ENCODE assay signal across 1 cellular context in the genomic region with DNA sequence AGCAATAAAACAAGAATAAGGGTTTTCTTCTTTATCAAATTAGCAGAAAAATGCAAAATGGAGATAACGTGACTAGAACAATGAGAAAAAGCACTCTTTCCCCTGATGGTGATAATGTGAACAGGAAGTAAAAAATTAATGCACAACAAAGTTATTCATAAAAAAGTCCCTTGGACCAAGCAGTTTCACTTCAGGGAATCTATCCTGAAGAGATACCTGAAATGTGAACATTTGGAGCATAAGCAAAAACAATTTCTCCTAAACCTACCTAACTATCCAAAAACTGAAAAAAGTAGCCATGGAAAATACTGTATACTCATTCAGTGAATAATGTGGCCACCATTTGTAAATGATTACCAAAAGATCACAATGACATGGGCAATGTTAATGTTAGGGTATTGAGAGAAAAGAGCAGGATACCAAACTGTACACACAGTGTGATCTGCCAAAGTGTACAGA.
TF ChIP-seq lines count a peak whose summit lies in the region.

No MANE protein-coding gene starts in this region.

TF ChIP-seq in GM12878, 131 proteins besides CTCF, POLR2A, EP300 and RAD21:
- TF ChIP-seq BMI1 (IDR thresholded peaks at IDR 0.05; ENCODE audit: borderline replicate concordance) (peak; percentile 55; the same call in 1 of the 2 replicates), ATF7 (IDR thresholded peaks at IDR 0.05; ENCODE audit: low read depth) (peak; percentile 72; the same call in 1 of the 2 replicates), RELB (IDR thresholded peaks at IDR 0.05; ENCODE audit: low read depth) (peak; percentile 56; the same call in 1 of the 2 replicates), NFXL1 (IDR thresholded peaks at IDR 0.05; ENCODE audit: borderline replicate concordance) (no peak), NBN (IDR thresholded peaks at IDR 0.05) (peak; percentile 70), MTA2 (IDR thresholded peaks at IDR 0.05; ENCODE audit: low read depth) (peak; percentile 70), ZNF207 (IDR thresholded peaks at IDR 0.05; ENCODE audit: borderline replicate concordance) (no peak), ZNF274 (IDR thresholded peaks at IDR 0.05; ENCODE audit: insufficient read depth, insufficient read length) (no peak), IKZF2 (IDR thresholded peaks at IDR 0.05) (peak; percentile 82 to 84; a peak in 3 of 4 replicates), BHLHE40 (IDR thresholded peaks at IDR 0.05; ENCODE audit: borderline replicate concordance in 1 of 2, low read depth in 2 of 2, low read length in 1 of 2) (peak; percentile 52 to 62; a peak in 3 of 4 replicates), RUNX3 (IDR thresholded peaks at IDR 0.05; ENCODE audit: low read length) (peak; percentile 10; the same call in 1 of the 2 replicates), ZNF384 (IDR thresholded peaks at IDR 0.05; ENCODE audit: borderline replicate concordance, low read depth, low read length) (peak; percentile 23; the same call in 1 of the 2 replicates), JUNB (IDR thresholded peaks at IDR 0.05) (peak; percentile 35; the same call in 1 of the 2 replicates), ZNF217 (IDR thresholded peaks at IDR 0.05) (peak; percentile 56; the same call in 1 of the 2 replicates), IKZF1 (conservative IDR thresholded peaks at IDR 0.05) (peak; percentile 80), NFIC (IDR thresholded peaks at IDR 0.05; ENCODE audit: low read depth, low read length) (peak; percentile 25; the same call in 1 of the 2 replicates), DPF2 (IDR thresholded peaks at IDR 0.05) (peak; percentile 92), EGR1 (IDR thresholded peaks at IDR 0.05; ENCODE audit: borderline replicate concordance in 1 of 2, low read depth in 2 of 2, low read length in 2 of 2) (no peak), MYB (IDR thresholded peaks at IDR 0.05; ENCODE audit: borderline replicate concordance, low read depth, low read length) (no peak)
- TF ChIP-seq, protein P1, sequence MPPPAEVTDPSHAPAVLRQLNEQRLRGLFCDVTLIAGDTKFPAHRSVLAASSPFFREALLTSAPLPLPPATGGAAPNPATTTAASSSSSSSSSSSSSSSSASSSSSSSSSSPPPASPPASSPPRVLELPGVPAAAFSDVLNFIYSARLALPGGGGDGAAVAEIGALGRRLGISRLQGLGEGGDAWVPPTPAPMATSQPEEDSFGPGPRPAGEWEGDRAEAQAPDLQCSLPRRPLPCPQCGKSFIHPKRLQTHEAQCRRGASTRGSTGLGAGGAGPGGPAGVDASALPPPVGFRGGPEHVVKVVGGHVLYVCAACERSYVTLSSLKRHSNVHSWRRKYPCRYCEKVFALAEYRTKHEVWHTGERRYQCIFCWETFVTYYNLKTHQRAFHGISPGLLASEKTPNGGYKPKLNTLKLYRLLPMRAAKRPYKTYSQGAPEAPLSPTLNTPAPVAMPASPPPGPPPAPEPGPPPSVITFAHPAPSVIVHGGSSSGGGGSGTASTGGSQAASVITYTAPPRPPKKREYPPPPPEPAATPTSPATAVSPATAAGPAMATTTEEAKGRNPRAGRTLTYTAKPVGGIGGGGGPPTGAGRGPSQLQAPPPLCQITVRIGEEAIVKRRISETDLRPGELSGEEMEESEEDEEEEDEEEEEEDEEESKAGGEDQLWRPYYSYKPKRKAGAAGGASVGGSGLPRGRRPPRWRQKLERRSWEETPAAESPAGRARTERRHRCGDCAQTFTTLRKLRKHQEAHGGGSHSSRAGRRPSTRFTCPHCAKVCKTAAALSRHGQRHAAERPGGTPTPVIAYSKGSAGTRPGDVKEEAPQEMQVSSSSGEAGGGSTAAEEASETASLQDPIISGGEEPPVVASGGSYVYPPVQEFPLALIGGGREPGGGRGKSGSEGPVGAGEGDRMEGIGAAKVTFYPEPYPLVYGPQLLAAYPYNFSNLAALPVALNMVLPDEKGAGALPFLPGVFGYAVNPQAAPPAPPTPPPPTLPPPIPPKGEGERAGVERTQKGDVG (CRISPR knock-in tag; IDR thresholded peaks at IDR 0.05): no peak
- TF ChIP-seq, protein P2, sequence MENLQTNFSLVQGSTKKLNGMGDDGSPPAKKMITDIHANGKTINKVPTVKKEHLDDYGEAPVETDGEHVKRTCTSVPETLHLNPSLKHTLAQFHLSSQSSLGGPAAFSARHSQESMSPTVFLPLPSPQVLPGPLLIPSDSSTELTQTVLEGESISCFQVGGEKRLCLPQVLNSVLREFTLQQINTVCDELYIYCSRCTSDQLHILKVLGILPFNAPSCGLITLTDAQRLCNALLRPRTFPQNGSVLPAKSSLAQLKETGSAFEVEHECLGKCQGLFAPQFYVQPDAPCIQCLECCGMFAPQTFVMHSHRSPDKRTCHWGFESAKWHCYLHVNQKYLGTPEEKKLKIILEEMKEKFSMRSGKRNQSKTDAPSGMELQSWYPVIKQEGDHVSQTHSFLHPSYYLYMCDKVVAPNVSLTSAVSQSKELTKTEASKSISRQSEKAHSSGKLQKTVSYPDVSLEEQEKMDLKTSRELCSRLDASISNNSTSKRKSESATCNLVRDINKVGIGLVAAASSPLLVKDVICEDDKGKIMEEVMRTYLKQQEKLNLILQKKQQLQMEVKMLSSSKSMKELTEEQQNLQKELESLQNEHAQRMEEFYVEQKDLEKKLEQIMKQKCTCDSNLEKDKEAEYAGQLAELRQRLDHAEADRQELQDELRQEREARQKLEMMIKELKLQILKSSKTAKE (IDR thresholded peaks at IDR 0.05; ENCODE audit: low read depth, poor library complexity, severe bottlenecking): peak; percentile 25
- TF ChIP-seq, protein P3, sequence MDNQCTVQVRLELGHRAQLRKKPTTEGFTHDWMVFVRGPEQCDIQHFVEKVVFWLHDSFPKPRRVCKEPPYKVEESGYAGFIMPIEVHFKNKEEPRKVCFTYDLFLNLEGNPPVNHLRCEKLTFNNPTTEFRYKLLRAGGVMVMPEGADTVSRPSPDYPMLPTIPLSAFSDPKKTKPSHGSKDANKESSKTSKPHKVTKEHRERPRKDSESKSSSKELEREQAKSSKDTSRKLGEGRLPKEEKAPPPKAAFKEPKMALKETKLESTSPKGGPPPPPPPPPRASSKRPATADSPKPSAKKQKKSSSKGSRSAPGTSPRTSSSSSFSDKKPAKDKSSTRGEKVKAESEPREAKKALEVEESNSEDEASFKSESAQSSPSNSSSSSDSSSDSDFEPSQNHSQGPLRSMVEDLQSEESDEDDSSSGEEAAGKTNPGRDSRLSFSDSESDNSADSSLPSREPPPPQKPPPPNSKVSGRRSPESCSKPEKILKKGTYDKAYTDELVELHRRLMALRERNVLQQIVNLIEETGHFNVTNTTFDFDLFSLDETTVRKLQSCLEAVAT (IDR thresholded peaks at IDR 0.05): no peak
- TF ChIP-seq, protein P4, sequence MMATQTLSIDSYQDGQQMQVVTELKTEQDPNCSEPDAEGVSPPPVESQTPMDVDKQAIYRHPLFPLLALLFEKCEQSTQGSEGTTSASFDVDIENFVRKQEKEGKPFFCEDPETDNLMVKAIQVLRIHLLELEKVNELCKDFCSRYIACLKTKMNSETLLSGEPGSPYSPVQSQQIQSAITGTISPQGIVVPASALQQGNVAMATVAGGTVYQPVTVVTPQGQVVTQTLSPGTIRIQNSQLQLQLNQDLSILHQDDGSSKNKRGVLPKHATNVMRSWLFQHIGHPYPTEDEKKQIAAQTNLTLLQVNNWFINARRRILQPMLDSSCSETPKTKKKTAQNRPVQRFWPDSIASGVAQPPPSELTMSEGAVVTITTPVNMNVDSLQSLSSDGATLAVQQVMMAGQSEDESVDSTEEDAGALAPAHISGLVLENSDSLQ (IDR thresholded peaks at IDR 0.05): peak; percentile 25; the same call in 1 of the 2 replicates
- TF ChIP-seq, protein P5, sequence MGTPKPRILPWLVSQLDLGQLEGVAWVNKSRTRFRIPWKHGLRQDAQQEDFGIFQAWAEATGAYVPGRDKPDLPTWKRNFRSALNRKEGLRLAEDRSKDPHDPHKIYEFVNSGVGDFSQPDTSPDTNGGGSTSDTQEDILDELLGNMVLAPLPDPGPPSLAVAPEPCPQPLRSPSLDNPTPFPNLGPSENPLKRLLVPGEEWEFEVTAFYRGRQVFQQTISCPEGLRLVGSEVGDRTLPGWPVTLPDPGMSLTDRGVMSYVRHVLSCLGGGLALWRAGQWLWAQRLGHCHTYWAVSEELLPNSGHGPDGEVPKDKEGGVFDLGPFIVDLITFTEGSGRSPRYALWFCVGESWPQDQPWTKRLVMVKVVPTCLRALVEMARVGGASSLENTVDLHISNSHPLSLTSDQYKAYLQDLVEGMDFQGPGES (IDR thresholded peaks at IDR 0.05): no peak
